14 cellular contexts compared by ENCODE assay signal in the genomic region with DNA sequence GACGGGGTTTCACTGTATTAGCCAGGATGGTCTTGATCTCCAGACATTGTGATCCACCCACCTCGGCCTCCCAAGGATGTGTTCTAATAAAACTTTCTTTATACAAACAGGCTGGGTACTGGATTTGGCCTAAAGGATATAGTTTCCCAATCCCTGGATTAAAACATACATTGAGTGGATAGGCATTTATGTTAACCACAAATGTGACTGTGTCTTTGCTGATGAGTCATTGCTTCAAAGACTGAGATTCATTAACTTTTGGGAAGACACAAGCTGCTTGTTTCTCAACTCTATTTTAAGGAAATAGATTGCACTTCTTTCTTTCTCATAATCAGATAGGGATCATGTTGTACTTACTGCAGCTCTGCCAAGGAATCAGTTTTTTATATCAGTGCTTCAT.
A peak's percentile ranks its signal among the peaks of the same experiment; 100 is the strongest.
DNase-seq lines count a peak whose midpoint lies in the region; ATAC-seq, FAIRE-seq and TF ChIP-seq lines count a peak whose summit lies in the region.
"Had no signal": no experiment of that assay in that cellular context is flagged by ENCODE, and none has a peak within 500 bp of the region (broad histone marks: within the 10 kb centered on the region; RNA-seq: fewer than 3 reads in every experiment).

No MANE protein-coding gene starts in this region.

- no peak for TF ChIP-seq CTCF in bronchial epithelial cell (IDR thresholded peaks at IDR 0.05; ENCODE audit: insufficient read depth, low read length, severe bottlenecking)

- H3K9me3 ChIP-seq in mesodermal cell (ENCODE audit: control insufficient read depth, low read length) = no peaks in the 10 kb centered on the region
- H3K9me3 ChIP-seq: gastroesophageal sphincter, vagina had no signal

- H3K27ac Mint-ChIP-seq in activated naive CD4-positive, alpha-beta T cell treated with anti-CD3 and anti-CD28 coated beads for 36 hours = no peak overlapping the region
- no peak overlapping the region for H3K27ac Mint-ChIP-seq in activated CD4-positive, alpha-beta T cell treated with anti-CD3 and anti-CD28 coated beads for 36 hours
- H3K27ac Mint-ChIP-seq: neural progenitor cell had no signal

- H3K4me3 ChIP-seq in bronchial epithelial cell (ENCODE audit: low read depth, low read length) = no peak overlapping the region
- H3K4me3 ChIP-seq in mesodermal cell (ENCODE audit: extremely low read depth, insufficient read depth, low read length, poor library complexity, severe bottlenecking) = no peak overlapping the region
- H3K4me3 ChIP-seq: cardiac muscle cell, gastroesophageal sphincter, neural progenitor cell, vagina had no signal

- peaks cover 2% of the 10 kb centered on the region for H3K27me3 ChIP-seq in bronchial epithelial cell (ENCODE audit: control insufficient read depth, insufficient read depth, low read length)
- H3K27me3 ChIP-seq: cardiac muscle cell, gastroesophageal sphincter, neural progenitor cell, vagina had no signal

- no peaks in the 10 kb centered on the region for H3K27me3 Mint-ChIP-seq in activated naive CD4-positive, alpha-beta T cell treated with anti-CD3 and anti-CD28 coated beads for 36 hours (ENCODE audit: low read depth)
- H3K27me3 Mint-ChIP-seq in activated CD4-positive, alpha-beta T cell treated with anti-CD3 and anti-CD28 coated beads for 36 hours = no peaks in the 10 kb centered on the region

- 100% methylated on average over 2 of the region's 2 CpGs; no CpG with 5 or more reads in 1 of the 2 experiments for WGBS in mesodermal cell (ENCODE audit: insufficient coverage in 2 of 2), 2 experiments

- intact Hi-C loops in activated naive CD4-positive, alpha-beta T cell treated with anti-CD3 and anti-CD28 coated beads for 36 hours (cut with micrococcal nuclease) = no loop called here
- intact Hi-C loops in activated CD4-positive, alpha-beta T cell treated with anti-CD3 and anti-CD28 coated beads for 36 hours (cut with DNase I, micrococcal nuclease) = no loop called here

- H3K27ac ChIP-seq in mesodermal cell (ENCODE audit: low read depth, low read length, severe bottlenecking) = peak overlapping the region; percentile 19
- H3K27ac ChIP-seq: cardiac muscle cell, gastroesophageal sphincter, neural progenitor cell, vagina had no signal

- ATAC-seq in GM21526 (IDR thresholded peaks at IDR 0.05; ENCODE audit: low FRiP score, unreplicated experiment) (no peak), GM19351 (IDR thresholded peaks at IDR 0.05; ENCODE audit: unreplicated experiment) (no peak)
- no peak for ATAC-seq in activated CD4-positive, alpha-beta T cell treated with anti-CD3 and anti-CD28 coated beads for 36 hours
- ATAC-seq: gastroesophageal sphincter, left lobe of liver had no signal

- DNase-seq in EL (peak; percentile 83), NCI-H226 (peak; percentile 40), bronchial epithelial cell (ENCODE audit: low read depth) (peak; percentile 91)
- DNase-seq in activated naive CD4-positive, alpha-beta T cell treated with anti-CD3 and anti-CD28 coated beads for 36 hours = no peak
- DNase-seq in activated CD4-positive, alpha-beta T cell treated with anti-CD3 and anti-CD28 coated beads for 36 hours = no peak
- DNase-seq: DMS 273 treated with DMSO at 0.1 percent for 48 hours had no signal

- POLR2A ChIA-PET in activated CD4-positive, alpha-beta T cell treated with anti-CD3 and anti-CD28 coated beads for 36 hours (lab: Charles Lee) = no interaction called here

- no peak for FAIRE-seq in bronchial epithelial cell (lab: Jason Lieb, UNC)

- no peaks in the 10 kb centered on the region for H3K9me3 Mint-ChIP-seq in activated naive CD4-positive, alpha-beta T cell treated with anti-CD3 and anti-CD28 coated beads for 36 hours
- H3K9me3 Mint-ChIP-seq in activated CD4-positive, alpha-beta T cell treated with anti-CD3 and anti-CD28 coated beads for 36 hours (ENCODE audit: low read depth) = no peaks in the 10 kb centered on the region
- H3K9me3 Mint-ChIP-seq: neural progenitor cell had no signal

- CTCF ChIA-PET in activated naive CD4-positive, alpha-beta T cell treated with anti-CD3 and anti-CD28 coated beads for 36 hours (lab: Charles Lee) = interaction anchor here (0.6 kb wide), 1 partner anchor 325 kb away, joined by 3 read pairs; no protein-coding TSS in a partner anchor
- CTCF ChIA-PET in activated CD4-positive, alpha-beta T cell treated with anti-CD3 and anti-CD28 coated beads for 36 hours (lab: Charles Lee) = no interaction called here

- peaks cover 11% of the 10 kb centered on the region for H3K4me1 ChIP-seq in mesodermal cell (ENCODE audit: control insufficient read depth, insufficient read depth, low read length, poor library complexity, severe bottlenecking)
- H3K4me1 ChIP-seq: gastroesophageal sphincter, vagina had no signal

- no peaks in the 10 kb centered on the region for H3K36me3 ChIP-seq in bronchial epithelial cell (ENCODE audit: control insufficient read depth, insufficient read depth, low read length)
- H3K36me3 ChIP-seq in mesodermal cell (ENCODE audit: control insufficient read depth, insufficient read depth, low read length) = no peaks in the 10 kb centered on the region
- H3K36me3 ChIP-seq: cardiac muscle cell, gastroesophageal sphincter, neural progenitor cell, vagina had no signal

- no peaks in the 10 kb centered on the region for H3K4me1 Mint-ChIP-seq in activated naive CD4-positive, alpha-beta T cell treated with anti-CD3 and anti-CD28 coated beads for 36 hours (ENCODE audit: low read depth)
- no peaks in the 10 kb centered on the region for H3K4me1 Mint-ChIP-seq in activated CD4-positive, alpha-beta T cell treated with anti-CD3 and anti-CD28 coated beads for 36 hours

- no peak overlapping the region for H3K4me3 Mint-ChIP-seq in activated naive CD4-positive, alpha-beta T cell treated with anti-CD3 and anti-CD28 coated beads for 36 hours
- no peak overlapping the region for H3K4me3 Mint-ChIP-seq in activated CD4-positive, alpha-beta T cell treated with anti-CD3 and anti-CD28 coated beads for 36 hours
- H3K4me3 Mint-ChIP-seq: neural progenitor cell had no signal

- H3K36me3 Mint-ChIP-seq in activated naive CD4-positive, alpha-beta T cell treated with anti-CD3 and anti-CD28 coated beads for 36 hours (ENCODE audit: low read depth) = no peaks in the 10 kb centered on the region
- no peaks in the 10 kb centered on the region for H3K36me3 Mint-ChIP-seq in activated CD4-positive, alpha-beta T cell treated with anti-CD3 and anti-CD28 coated beads for 36 hours (ENCODE audit: low read depth)
- H3K36me3 Mint-ChIP-seq: neural progenitor cell had no signal

Comparison
In these comparisons a context has a peak if more than half of its experiments do, and no peak if none do; other contexts are left out.
1. DNase-seq: peak in EL (single experiment), NCI-H226 (single experiment) and bronchial epithelial cell (single experiment); none in activated naive CD4-positive, alpha-beta T cell treated with anti-CD3 and anti-CD28 coated beads for 36 hours (single experiment) and activated CD4-positive, alpha-beta T cell treated with anti-CD3 and anti-CD28 coated beads for 36 hours (single experiment).